In genomic region chr6:111848262-111848661, GRCh38 we compare ENCODE assay signal across 17 cellular contexts. TPM values are rescaled to one million over a fixed set of nuclear protein-coding genes. Genes with fewer than 3 reads are reported as not detected.
DNase-seq lines count a peak whose midpoint lies in the region; ATAC-seq and TF ChIP-seq lines count a peak whose summit lies in the region.
"Had no signal": no experiment of that assay in that cellular context is flagged by ENCODE, and none has a peak within 500 bp of the region (broad histone marks: within the 10 kb centered on the region; RNA-seq: fewer than 3 reads in every experiment).

No MANE protein-coding gene starts in this region.

- peak overlapping the region; percentile 45 for H3K27ac ChIP-seq in left ventricle myocardium inferior (replicated peaks)
- no peak overlapping the region for H3K27ac ChIP-seq in smooth muscle cell (ENCODE audit: low read depth)
- H3K27ac ChIP-seq: A549; BLaER1 treated with 17β-estradiol and CSF1 and Interleukin-3, amounts not matched to agents 10 nM and 100 nM had no signal

- peaks cover 42% of the 10 kb centered on the region for H3K4me1 Mint-ChIP-seq in activated CD8-positive, alpha-beta T cell treated with anti-CD3 and anti-CD28 coated beads, Interleukin-2, amount 10 ng/mL, durations not matched to agents 7 days and 5 days (ENCODE audit: low read depth)
- peaks cover 44% of the 10 kb centered on the region for H3K4me1 Mint-ChIP-seq in activated CD8-positive, alpha-beta T cell treated with anti-CD3 and anti-CD28 coated beads for 36 hours (ENCODE audit: low read depth)
- H3K4me1 Mint-ChIP-seq in activated T-helper 17 cell treated with anti-CD3 and anti-CD28 coated beads, Interleukin-2, amount 50 U/mL, for 72 hours = peaks cover 80% of the 10 kb centered on the region
- peaks cover 52% of the 10 kb centered on the region for H3K4me1 Mint-ChIP-seq in progenitor cell of endocrine pancreas (ENCODE audit: low read depth)

- CTCF ChIA-PET in activated CD8-positive, alpha-beta T cell treated with anti-CD3 and anti-CD28 coated beads, Interleukin-2, amount 10 ng/mL, durations not matched to agents 7 days and 5 days (lab: Charles Lee) = interaction anchor here (0.7 to 1.4 kb wide), 2 partner anchors 20 to 22 kb away, joined by 3 to 4 read pairs; no protein-coding TSS in a partner anchor
- CTCF ChIA-PET in activated CD8-positive, alpha-beta T cell treated with anti-CD3 and anti-CD28 coated beads for 36 hours (lab: Charles Lee) = interaction anchor here (1.3 kb wide), 2 partner anchors 9 to 17 kb away, joined by 3 to 4 read pairs; no protein-coding TSS in a partner anchor

- H3F3A ChIP-seq in smooth muscle cell (ENCODE audit: low read depth) = no peaks in the 10 kb centered on the region

- H3K4me2 ChIP-seq in smooth muscle cell = peak overlapping the region; percentile 72
- H3K4me2 ChIP-seq: A549 had no signal

- H3K36me3 ChIP-seq in left ventricle myocardium inferior (no peaks in the 10 kb centered on the region), smooth muscle cell (ENCODE audit: low read depth) (no peaks in the 10 kb centered on the region)

- ATAC-seq in activated CD8-positive, alpha-beta T cell treated with anti-CD3 and anti-CD28 coated beads, Interleukin-2, amount 10 ng/mL, durations not matched to agents 7 days and 5 days = no peak
- ATAC-seq in activated CD8-positive, alpha-beta T cell treated with anti-CD3 and anti-CD28 coated beads for 36 hours = no peak
- ATAC-seq in Right ventricle myocardium inferior = no peak
- no peak for ATAC-seq in activated T-helper 17 cell treated with anti-CD3 and anti-CD28 coated beads, Interleukin-2, amount 50 U/mL, for 72 hours (replicated peaks)
- ATAC-seq: A549 had no signal

- H3K27me3 ChIP-seq in left ventricle myocardium inferior (ENCODE audit: low read depth) = no peaks in the 10 kb centered on the region
- H3K27me3 ChIP-seq in smooth muscle cell (ENCODE audit: low read depth) = no peaks in the 10 kb centered on the region
- H3K27me3 ChIP-seq: BLaER1 treated with 17β-estradiol and CSF1 and Interleukin-3, amounts not matched to agents 10 nM and 100 nM had no signal

- H3K4me3 Mint-ChIP-seq in activated CD8-positive, alpha-beta T cell treated with anti-CD3 and anti-CD28 coated beads, Interleukin-2, amount 10 ng/mL, durations not matched to agents 7 days and 5 days = no peak overlapping the region
- H3K4me3 Mint-ChIP-seq in activated CD8-positive, alpha-beta T cell treated with anti-CD3 and anti-CD28 coated beads for 36 hours = no peak overlapping the region
- no peak overlapping the region for H3K4me3 Mint-ChIP-seq in activated T-helper 17 cell treated with anti-CD3 and anti-CD28 coated beads, Interleukin-2, amount 50 U/mL, for 72 hours
- H3K4me3 Mint-ChIP-seq in progenitor cell of endocrine pancreas (ENCODE audit: low read depth) = no peak overlapping the region

- H3K27ac Mint-ChIP-seq in activated CD8-positive, alpha-beta T cell treated with anti-CD3 and anti-CD28 coated beads, Interleukin-2, amount 10 ng/mL, durations not matched to agents 7 days and 5 days = no peak overlapping the region
- no peak overlapping the region for H3K27ac Mint-ChIP-seq in activated CD8-positive, alpha-beta T cell treated with anti-CD3 and anti-CD28 coated beads for 36 hours
- peak overlapping the region; percentile 93 for H3K27ac Mint-ChIP-seq in activated T-helper 17 cell treated with anti-CD3 and anti-CD28 coated beads, Interleukin-2, amount 50 U/mL, for 72 hours
- H3K27ac Mint-ChIP-seq in progenitor cell of endocrine pancreas = no peak overlapping the region

- H3K4me3 ChIP-seq in left ventricle myocardium inferior = peak overlapping the region; percentile 33
- no peak overlapping the region for H3K4me3 ChIP-seq in smooth muscle cell
- H3K4me3 ChIP-seq: A549; BLaER1 treated with 17β-estradiol and CSF1 and Interleukin-3, amounts not matched to agents 10 nM and 100 nM had no signal

- DNase-seq in activated CD8-positive, alpha-beta T cell treated with anti-CD3 and anti-CD28 coated beads, Interleukin-2, amount 10 ng/mL, durations not matched to agents 7 days and 5 days = peak; percentile 16
- DNase-seq in activated CD8-positive, alpha-beta T cell treated with anti-CD3 and anti-CD28 coated beads for 36 hours = no peak
- DNase-seq in left ventricle myocardium inferior = no peak
- no peak for DNase-seq in Right ventricle myocardium inferior (ENCODE audit: missing footprints)
- no peak for DNase-seq in smooth muscle cell (lab: John Stamatoyannopoulos, UW; ENCODE audit: unreplicated experiment)
- no peak for DNase-seq in progenitor cell of endocrine pancreas (ENCODE audit: low spot score, unreplicated experiment)
- no peak for DNase-seq in NCI-H1930 (lab: John Stamatoyannopoulos, UW)
- DNase-seq: Caco-2, DMS53, NCI-H1048, NCI-H146, NCI-H2081 treated with DMSO at 0.1 percent for 48 hours, NCI-H2227 treated with DMSO at 0.1 percent for 48 hours, NCI-H524 had no signal

- POLR2A ChIA-PET in activated CD8-positive, alpha-beta T cell treated with anti-CD3 and anti-CD28 coated beads, Interleukin-2, amount 10 ng/mL, durations not matched to agents 7 days and 5 days (lab: Charles Lee) = interaction anchor here (0.8 kb wide), 1 partner anchor 17 kb away, joined by 3 read pairs; no protein-coding TSS in a partner anchor
- POLR2A ChIA-PET in activated CD8-positive, alpha-beta T cell treated with anti-CD3 and anti-CD28 coated beads for 36 hours (lab: Charles Lee) = interaction anchor here (1.0 to 1.4 kb wide), 3 partner anchors 11 to 145 kb away, joined by 3 to 5 read pairs (median 3); no protein-coding TSS in a partner anchor

- peaks cover 47% of the 10 kb centered on the region for H3K36me3 Mint-ChIP-seq in activated CD8-positive, alpha-beta T cell treated with anti-CD3 and anti-CD28 coated beads, Interleukin-2, amount 10 ng/mL, durations not matched to agents 7 days and 5 days (ENCODE audit: low read depth)
- peaks cover 67% of the 10 kb centered on the region for H3K36me3 Mint-ChIP-seq in activated CD8-positive, alpha-beta T cell treated with anti-CD3 and anti-CD28 coated beads for 36 hours (ENCODE audit: low read depth)
- peaks cover 44% of the 10 kb centered on the region for H3K36me3 Mint-ChIP-seq in activated T-helper 17 cell treated with anti-CD3 and anti-CD28 coated beads, Interleukin-2, amount 50 U/mL, for 72 hours (ENCODE audit: low read depth)
- peaks cover 3% of the 10 kb centered on the region for H3K36me3 Mint-ChIP-seq in progenitor cell of endocrine pancreas (ENCODE audit: insufficient read depth)

- WGBS in smooth muscle cell (ENCODE audit: low lambda C conversion rate) = 67% methylated on average over 4 of the region's 4 CpGs

- H3K9me3 ChIP-seq in left ventricle myocardium inferior (replicated peaks) (no peaks in the 10 kb centered on the region), smooth muscle cell (replicated peaks; ENCODE audit: low read depth) (no peaks in the 10 kb centered on the region)
- H3K9me3 ChIP-seq: A549; BLaER1 treated with 17β-estradiol and CSF1 and Interleukin-3, amounts not matched to agents 10 nM and 100 nM; Caco-2 had no signal

- H4K20me1 ChIP-seq in smooth muscle cell (ENCODE audit: low read depth) = peaks cover 99% of the 10 kb centered on the region

- no peak for TF ChIP-seq CTCF in activated CD8-positive, alpha-beta T cell treated with anti-CD3 and anti-CD28 coated beads for 36 hours (IDR thresholded peaks at IDR 0.05)
- TF ChIP-seq CTCF in left ventricle myocardium inferior (IDR thresholded peaks at IDR 0.05; ENCODE audit: borderline replicate concordance) (no peak), smooth muscle cell (IDR thresholded peaks at IDR 0.05; ENCODE audit: borderline replicate concordance, insufficient read depth, poor library complexity, severe bottlenecking) (no peak), progenitor cell of endocrine pancreas (IDR thresholded peaks at IDR 0.05; ENCODE audit: unreplicated experiment) (no peak)

- intact Hi-C loops in activated CD8-positive, alpha-beta T cell treated with anti-CD3 and anti-CD28 coated beads for 36 hours (cut with micrococcal nuclease) = no loop called here
- intact Hi-C loops in left ventricle myocardium inferior (cut with micrococcal nuclease) = no loop called here
- intact Hi-C loops in Right ventricle myocardium inferior (cut with DNase I) = no loop called here

- H2AFZ ChIP-seq in smooth muscle cell (ENCODE audit: low read depth) = no peak overlapping the region

- no peak overlapping the region for H3K9ac ChIP-seq in smooth muscle cell (ENCODE audit: low read depth)
- H3K9ac ChIP-seq: BLaER1 treated with 17β-estradiol and CSF1 and Interleukin-3, amounts not matched to agents 10 nM and 100 nM had no signal

- H3K27me3 Mint-ChIP-seq in activated CD8-positive, alpha-beta T cell treated with anti-CD3 and anti-CD28 coated beads, Interleukin-2, amount 10 ng/mL, durations not matched to agents 7 days and 5 days (ENCODE audit: low read depth) = no peaks in the 10 kb centered on the region
- H3K27me3 Mint-ChIP-seq in activated CD8-positive, alpha-beta T cell treated with anti-CD3 and anti-CD28 coated beads for 36 hours = no peaks in the 10 kb centered on the region
- no peaks in the 10 kb centered on the region for H3K27me3 Mint-ChIP-seq in activated T-helper 17 cell treated with anti-CD3 and anti-CD28 coated beads, Interleukin-2, amount 50 U/mL, for 72 hours
- H3K27me3 Mint-ChIP-seq in progenitor cell of endocrine pancreas = no peaks in the 10 kb centered on the region

- H3K9me3 Mint-ChIP-seq in activated CD8-positive, alpha-beta T cell treated with anti-CD3 and anti-CD28 coated beads, Interleukin-2, amount 10 ng/mL, durations not matched to agents 7 days and 5 days (ENCODE audit: insufficient read depth) = no peaks in the 10 kb centered on the region
- no peaks in the 10 kb centered on the region for H3K9me3 Mint-ChIP-seq in activated CD8-positive, alpha-beta T cell treated with anti-CD3 and anti-CD28 coated beads for 36 hours
- H3K9me3 Mint-ChIP-seq in activated T-helper 17 cell treated with anti-CD3 and anti-CD28 coated beads, Interleukin-2, amount 50 U/mL, for 72 hours = no peaks in the 10 kb centered on the region
- no peaks in the 10 kb centered on the region for H3K9me3 Mint-ChIP-seq in progenitor cell of endocrine pancreas (ENCODE audit: low read depth)

- peaks cover 100% of the 10 kb centered on the region for H3K4me1 ChIP-seq in left ventricle myocardium inferior
- peaks cover 43% of the 10 kb centered on the region for H3K4me1 ChIP-seq in smooth muscle cell (ENCODE audit: low read depth)
- H3K4me1 ChIP-seq: A549 had no signal

- H3K79me2 ChIP-seq in smooth muscle cell (ENCODE audit: low read depth) = peaks cover 81% of the 10 kb centered on the region

RNA-seq across cellular contexts. Expression of gene FYN, which starts 25.0 kb away (rescaled TPM):
- 100 to 1,000 TPM; 148 to 154 TPM for total RNA-seq in activated CD8-positive, alpha-beta T cell treated with anti-CD3 and anti-CD28 coated beads, Interleukin-2, amount 10 ng/mL, durations not matched to agents 7 days and 5 days
- total RNA-seq in activated CD8-positive, alpha-beta T cell treated with anti-CD3 and anti-CD28 coated beads for 36 hours = 100 to 1,000 TPM; 384 to 386 TPM
- total RNA-seq in left ventricle myocardium inferior = 46.3 TPM
- total RNA-seq in Right ventricle myocardium inferior = 50.4 TPM
- 100 to 1,000 TPM; 139 to 326 TPM for total RNA-seq in activated T-helper 17 cell treated with anti-CD3 and anti-CD28 coated beads, Interleukin-2, amount 50 U/mL, for 72 hours
- 110 and 120 TPM in 2 replicates for total RNA-seq in smooth muscle cell
- 138 and 140 TPM in 2 replicates for polyA plus RNA-seq in smooth muscle cell
- total RNA-seq in progenitor cell of endocrine pancreas = 159 and 169 TPM in 2 replicates
